In genomic region chr5:163354685-163355084, GRCh38 we compare ENCODE assay signal across 11 cellular contexts.
A peak's percentile ranks its signal among the peaks of the same experiment; 100 is the strongest.
DNase-seq lines count a peak whose midpoint lies in the region; ATAC-seq and TF ChIP-seq lines count a peak whose summit lies in the region.
"Had no signal": no experiment of that assay in that cellular context is flagged by ENCODE, and none has a peak within 500 bp of the region (broad histone marks: within the 10 kb centered on the region; RNA-seq: fewer than 3 reads in every experiment).

No MANE protein-coding gene starts in this region.

- no peak overlapping the region for H3K4me3 Mint-ChIP-seq in activated T-cell treated with anti-CD3 and anti-CD28 coated beads, Interleukin-2, amount 50 U/mL, for 4 hours
- H3K4me3 Mint-ChIP-seq: type B pancreatic cell had no signal

- no peak for TF ChIP-seq CTCF in GM06990 (IDR thresholded peaks at IDR 0.05; ENCODE audit: insufficient read depth, low read length, poor library complexity, severe bottlenecking)

- no peaks in the 10 kb centered on the region for H3K36me3 ChIP-seq in GM06990 (ENCODE audit: control insufficient read depth, insufficient read depth, low read length)

- intact Hi-C loops in cardiac septum (cut with DNase I): no loop called here

- ATAC-seq in GM19395 (IDR thresholded peaks at IDR 0.05; ENCODE audit: unreplicated experiment): peak; percentile 100
- ATAC-seq in HG02943 (IDR thresholded peaks at IDR 0.05; ENCODE audit: low read depth, unreplicated experiment): peak; percentile 99
- ATAC-seq in activated T-cell treated with anti-CD3 and anti-CD28 coated beads, Interleukin-2, amount 50 U/mL, for 4 hours: no peak

- no peaks in the 10 kb centered on the region for H3K4me1 Mint-ChIP-seq in activated T-cell treated with anti-CD3 and anti-CD28 coated beads, Interleukin-2, amount 50 U/mL, for 4 hours (ENCODE audit: low read depth)

- no peaks in the 10 kb centered on the region for H3K36me3 Mint-ChIP-seq in activated T-cell treated with anti-CD3 and anti-CD28 coated beads, Interleukin-2, amount 50 U/mL, for 4 hours (ENCODE audit: insufficient read depth)
- H3K36me3 Mint-ChIP-seq: type B pancreatic cell had no signal

- H3K27me3 ChIP-seq in GM06990 (replicated peaks; ENCODE audit: control insufficient read depth, insufficient read depth, low read length): no peaks in the 10 kb centered on the region

- no peak overlapping the region for H3K4me3 ChIP-seq in GM06990 (replicated peaks; ENCODE audit: low read depth, low read length)

- DNase-seq in GM06990 (ENCODE audit: extremely low read depth, insufficient read length) (peak; percentile 43), MV-4-11 (lab: John Stamatoyannopoulos, UW) (peak; percentile 93), NCI-H187 treated with DMSO at 0.1 percent for 48 hours (lab: John Stamatoyannopoulos, UW) (no peak), cardiac septum (ENCODE audit: low spot score) (no peak)
- DNase-seq in activated CD4-positive, alpha-beta T cell treated with anti-CD3 and anti-CD28 coated beads for 4 hours: no peak
- no peak for DNase-seq in activated T-cell treated with anti-CD3 and anti-CD28 coated beads, Interleukin-2, amount 50 U/mL, for 4 hours
- DNase-seq: foreskin melanocyte; stimulated activated CD4-positive, alpha-beta T cell treated with anti-CD3 and anti-CD28 coated beads, Interleukin-1b, Interleukin-23, amount 100 ng/mL, for 48 hours had no signal

- no peaks in the 10 kb centered on the region for H3K27me3 Mint-ChIP-seq in activated T-cell treated with anti-CD3 and anti-CD28 coated beads, Interleukin-2, amount 50 U/mL, for 4 hours (ENCODE audit: low read depth)
- H3K27me3 Mint-ChIP-seq: type B pancreatic cell had no signal

- H3K9me3 Mint-ChIP-seq in activated T-cell treated with anti-CD3 and anti-CD28 coated beads, Interleukin-2, amount 50 U/mL, for 4 hours: no peaks in the 10 kb centered on the region
- H3K9me3 Mint-ChIP-seq: type B pancreatic cell had no signal

Comparison
In these comparisons a context has a peak if more than half of its experiments do, and no peak if none do; other contexts are left out.
1. DNase-seq: peak in GM06990 (single experiment) and MV-4-11 (single experiment); none in activated CD4-positive, alpha-beta T cell treated with anti-CD3 and anti-CD28 coated beads for 4 hours (0 of 2), activated T-cell treated with anti-CD3 and anti-CD28 coated beads, Interleukin-2, amount 50 U/mL, for 4 hours (single experiment), NCI-H187 treated with DMSO at 0.1 percent for 48 hours (single experiment) and cardiac septum (single experiment).
2. ATAC-seq: peak in GM19395 (single experiment) and HG02943 (single experiment); none in activated T-cell treated with anti-CD3 and anti-CD28 coated beads, Interleukin-2, amount 50 U/mL, for 4 hours (0 of 2).